8 cellular contexts compared by ENCODE assay signal in genomic region chr11:19117760-19118097, GRCh38. TPM values are rescaled to one million over a fixed set of nuclear protein-coding genes. Genes with fewer than 3 reads are reported as not detected.
DNase-seq lines count a peak whose midpoint lies in the region; ATAC-seq and TF ChIP-seq lines count a peak whose summit lies in the region.

No MANE protein-coding gene starts in this region.

- H3K4me1 ChIP-seq in ACC112 (ENCODE audit: control insufficient read depth, insufficient read depth, low read length, unreplicated experiment) (peaks cover 16% of the 10 kb centered on the region), mucosa of descending colon (ENCODE audit: low read depth) (no peaks in the 10 kb centered on the region)

- H3K4me1 Mint-ChIP-seq in IgD-negative memory B cell: peaks cover 34 to 38% (median 37%) of the 10 kb centered on the region in 3 donors
- H3K4me1 Mint-ChIP-seq in central memory CD8-positive, alpha-beta T cell: peaks cover 57% of the 10 kb centered on the region

- H3K27ac ChIP-seq in ACC112 (ENCODE audit: low read depth, low read length): no peak overlapping the region

- H2AFZ ChIP-seq in ACC112 (ENCODE audit: low read length, unreplicated experiment): peak overlapping the region; percentile 64

- H3K9me3 ChIP-seq in mucosa of descending colon: no peaks in the 10 kb centered on the region

- peaks cover 1% of the 10 kb centered on the region for H3K36me3 Mint-ChIP-seq in IgD-negative memory B cell
- peaks cover 7% of the 10 kb centered on the region for H3K36me3 Mint-ChIP-seq in central memory CD8-positive, alpha-beta T cell (ENCODE audit: insufficient read depth)

- no peaks in the 10 kb centered on the region for H3K36me3 ChIP-seq in ACC112 (ENCODE audit: insufficient read depth, low read length)
- no peaks in the 10 kb centered on the region for H3K36me3 ChIP-seq in mucosa of descending colon (ENCODE audit: low read depth)

- DNase-seq in central memory CD8-positive, alpha-beta T cell (ENCODE audit: low spot score in 2 of 2): no peak
- DNase-seq in mucosa of descending colon: no peak

- peak overlapping the region in 2 of 3 donors; percentile 31 to 94 for H3K27ac Mint-ChIP-seq in IgD-negative memory B cell
- H3K27ac Mint-ChIP-seq in central memory CD8-positive, alpha-beta T cell (ENCODE audit: low read depth): peak overlapping the region; percentile 91

- intact Hi-C loops in mucosa of descending colon (cut with DNase I, micrococcal nuclease): no loop called here

- H3K4me3 Mint-ChIP-seq in IgD-negative memory B cell: peak overlapping the region; percentile 93 to 98 (median 97)
- peak overlapping the region; percentile 97 for H3K4me3 Mint-ChIP-seq in central memory CD8-positive, alpha-beta T cell

- TF ChIP-seq CTCF in mucosa of descending colon (IDR thresholded peaks at IDR 0.05): no peak

- H3K27me3 Mint-ChIP-seq in IgD-negative memory B cell: no peaks in the 10 kb centered on the region
- H3K27me3 Mint-ChIP-seq in central memory CD8-positive, alpha-beta T cell: no peaks in the 10 kb centered on the region

- H3K27me3 ChIP-seq in ACC112 (ENCODE audit: insufficient read depth, low read length): peaks cover 12% of the 10 kb centered on the region; the same call in 1 of the 2 replicates

- peaks cover 0 to 2% (median 0%) of the 10 kb centered on the region in 3 donors for H3K9me3 Mint-ChIP-seq in IgD-negative memory B cell
- H3K9me3 Mint-ChIP-seq in central memory CD8-positive, alpha-beta T cell: no peaks in the 10 kb centered on the region

- H3K4me3 ChIP-seq in ACC112 (ENCODE audit: low read depth, low read length): peak overlapping the region; percentile 84
- peak overlapping the region; percentile 64 for H3K4me3 ChIP-seq in mucosa of descending colon

- no peak for ATAC-seq in central memory CD8-positive, alpha-beta T cell (replicated peaks; ENCODE audit: extremely low read depth, poor library complexity, severe bottlenecking)
- ATAC-seq in mucosa of descending colon (no peak), GM19397 (IDR thresholded peaks at IDR 0.05; ENCODE audit: unreplicated experiment) (no peak), GM18511 (IDR thresholded peaks at IDR 0.05; ENCODE audit: unreplicated experiment) (no peak), GM19395 (IDR thresholded peaks at IDR 0.05; ENCODE audit: unreplicated experiment) (no peak), GM19452 (IDR thresholded peaks at IDR 0.05; ENCODE audit: unreplicated experiment) (no peak)

- peaks cover 17% of the 10 kb centered on the region for H3K79me2 ChIP-seq in ACC112 (ENCODE audit: control insufficient read depth, insufficient read depth, low read length, unreplicated experiment)

RNA-seq across cellular contexts. Expression of gene ZDHHC13, which starts 0.8 kb away (rescaled TPM):
- 8.2 TPM for polyA plus RNA-seq in IgD-negative memory B cell
- total RNA-seq in mucosa of descending colon: 10 to 100 TPM; 19.7 to 33.4 (median 27.2) TPM

RNA-seq across cellular contexts. Expression of gene MRGPRX2, which starts 57.2 kb away (rescaled TPM):
- not detected for polyA plus RNA-seq in IgD-negative memory B cell
- under 1 TPM in 2 of 3 donors, not detected in 1; 0.24 to 0.98 TPM for total RNA-seq in mucosa of descending colon
